ENCODE assay signal across 8 cellular contexts in genomic region chr3:48765376-48765775, GRCh38. TPM values are rescaled to one million over a fixed set of nuclear protein-coding genes. Genes with fewer than 3 reads are reported as not detected.
DNase-seq lines count a peak whose midpoint lies in the region; ATAC-seq and TF ChIP-seq lines count a peak whose summit lies in the region.
"Had no signal": no experiment of that assay in that cellular context is flagged by ENCODE, and none has a peak within 500 bp of the region (broad histone marks: within the 10 kb centered on the region; RNA-seq: fewer than 3 reads in every experiment).

No MANE protein-coding gene starts in this region.

- H3K9ac ChIP-seq in neural cell (ENCODE audit: low read length), result no peak overlapping the region

- TF ChIP-seq CTCF in LNCAP (IDR thresholded peaks at IDR 0.05), result peak; percentile 37; the same call in 1 of the 2 replicates
- TF ChIP-seq CTCF in neural cell (IDR thresholded peaks at IDR 0.05; ENCODE audit: poor library complexity, severe bottlenecking), result peak; percentile 14

- no peak overlapping the region for H3K27ac ChIP-seq in neural cell (ENCODE audit: low read length)
- H3K27ac ChIP-seq: upper lobe of left lung had no signal

- ATAC-seq in central memory CD8-positive, alpha-beta T cell (replicated peaks; ENCODE audit: extremely low read depth, poor library complexity, severe bottlenecking), result peak; percentile 43
- ATAC-seq in stimulated activated naive CD8-positive, alpha-beta T cell treated with anti-CD3 and anti-CD28 coated beads, Interleukin-15, amount 100 ng/mL, for 72 hours, result no peak

- H3K27me3 ChIP-seq in neural cell (ENCODE audit: insufficient read depth, low read depth, low read length), result no peaks in the 10 kb centered on the region
- H3K27me3 ChIP-seq: upper lobe of left lung had no signal

- no peaks in the 10 kb centered on the region for H3K9me3 ChIP-seq in neural cell (ENCODE audit: low read length)
- H3K9me3 ChIP-seq: upper lobe of left lung had no signal

- H3K36me3 ChIP-seq in neural cell (ENCODE audit: insufficient read depth, low read length), result no peaks in the 10 kb centered on the region

- H3F3A ChIP-seq in neural cell (ENCODE audit: insufficient read depth, low read length, poor library complexity, severe bottlenecking), result no peaks in the 10 kb centered on the region

- H3K36me3 Mint-ChIP-seq in central memory CD8-positive, alpha-beta T cell (ENCODE audit: insufficient read depth), result peaks cover 31% of the 10 kb centered on the region

- no peak overlapping the region for H2AFZ ChIP-seq in neural cell (ENCODE audit: low read depth, low read length)

- no peaks in the 10 kb centered on the region for H3K9me3 Mint-ChIP-seq in central memory CD8-positive, alpha-beta T cell
- H3K9me3 Mint-ChIP-seq in stimulated activated naive CD8-positive, alpha-beta T cell treated with anti-CD3 and anti-CD28 coated beads, Interleukin-15, amount 100 ng/mL, for 72 hours, result no peaks in the 10 kb centered on the region

- no peak for TF ChIP-seq RAD21 in neural cell (conservative IDR thresholded peaks at IDR 0.05)

- no peak overlapping the region for H3K4me3 Mint-ChIP-seq in central memory CD8-positive, alpha-beta T cell
- no peak overlapping the region for H3K4me3 Mint-ChIP-seq in stimulated activated naive CD8-positive, alpha-beta T cell treated with anti-CD3 and anti-CD28 coated beads, Interleukin-15, amount 100 ng/mL, for 72 hours

- TF ChIP-seq EP300 in neural cell (conservative IDR thresholded peaks at IDR 0.05; ENCODE audit: poor library complexity, severe bottlenecking), result no peak

- no peaks in the 10 kb centered on the region for H3K9me2 ChIP-seq in neural cell (ENCODE audit: insufficient read depth, low read length)

- no peaks in the 10 kb centered on the region for H3K4me1 Mint-ChIP-seq in central memory CD8-positive, alpha-beta T cell
- H3K4me1 Mint-ChIP-seq in stimulated activated naive CD8-positive, alpha-beta T cell treated with anti-CD3 and anti-CD28 coated beads, Interleukin-15, amount 100 ng/mL, for 72 hours, result no peaks in the 10 kb centered on the region

- no peak overlapping the region for H3K4me3 ChIP-seq in neural cell (ENCODE audit: low read length)
- H3K4me3 ChIP-seq: upper lobe of left lung had no signal

- peak overlapping the region; percentile 37 for H3K27ac Mint-ChIP-seq in central memory CD8-positive, alpha-beta T cell (ENCODE audit: low read depth)
- no peak overlapping the region for H3K27ac Mint-ChIP-seq in stimulated activated naive CD8-positive, alpha-beta T cell treated with anti-CD3 and anti-CD28 coated beads, Interleukin-15, amount 100 ng/mL, for 72 hours

- no peaks in the 10 kb centered on the region for H3K79me2 ChIP-seq in neural cell (replicated peaks; ENCODE audit: insufficient read depth, low read length)

- no peaks in the 10 kb centered on the region for H3K27me3 Mint-ChIP-seq in central memory CD8-positive, alpha-beta T cell
- no peaks in the 10 kb centered on the region for H3K27me3 Mint-ChIP-seq in stimulated activated naive CD8-positive, alpha-beta T cell treated with anti-CD3 and anti-CD28 coated beads, Interleukin-15, amount 100 ng/mL, for 72 hours

- H4K20me1 ChIP-seq in neural cell (ENCODE audit: insufficient read depth), result no peaks in the 10 kb centered on the region

- no peak overlapping the region for H3K4me2 ChIP-seq in neural cell (ENCODE audit: low read length)

- DNase-seq in ELR (ENCODE audit: low read depth) (peak; percentile 33), 8988T (no peak), SW 1271 (lab: John Stamatoyannopoulos, UW) (no peak)
- no peak for DNase-seq in central memory CD8-positive, alpha-beta T cell (ENCODE audit: low spot score in 2 of 2)
- no peak for DNase-seq in stimulated activated naive CD8-positive, alpha-beta T cell treated with anti-CD3 and anti-CD28 coated beads, Interleukin-15, amount 100 ng/mL, for 72 hours
- DNase-seq: upper lobe of left lung had no signal

TF ChIP-seq in neural cell, 6 proteins besides CTCF, POLR2A, EP300 and RAD21:
- TF ChIP-seq TAF1 (IDR thresholded peaks at IDR 0.05; ENCODE audit: low read depth) (no peak), SMC3 (conservative IDR thresholded peaks at IDR 0.05; ENCODE audit: poor library complexity) (no peak), EZH2 (IDR thresholded peaks at IDR 0.05; ENCODE audit: borderline replicate concordance, insufficient read depth, low read length, poor library complexity, severe bottlenecking) (no peak), MXI1 (conservative IDR thresholded peaks at IDR 0.05; ENCODE audit: poor library complexity, severe bottlenecking) (no peak), POLR2AphosphoS5 (IDR thresholded peaks at IDR 0.05) (no peak)
- TF ChIP-seq, protein P1, sequence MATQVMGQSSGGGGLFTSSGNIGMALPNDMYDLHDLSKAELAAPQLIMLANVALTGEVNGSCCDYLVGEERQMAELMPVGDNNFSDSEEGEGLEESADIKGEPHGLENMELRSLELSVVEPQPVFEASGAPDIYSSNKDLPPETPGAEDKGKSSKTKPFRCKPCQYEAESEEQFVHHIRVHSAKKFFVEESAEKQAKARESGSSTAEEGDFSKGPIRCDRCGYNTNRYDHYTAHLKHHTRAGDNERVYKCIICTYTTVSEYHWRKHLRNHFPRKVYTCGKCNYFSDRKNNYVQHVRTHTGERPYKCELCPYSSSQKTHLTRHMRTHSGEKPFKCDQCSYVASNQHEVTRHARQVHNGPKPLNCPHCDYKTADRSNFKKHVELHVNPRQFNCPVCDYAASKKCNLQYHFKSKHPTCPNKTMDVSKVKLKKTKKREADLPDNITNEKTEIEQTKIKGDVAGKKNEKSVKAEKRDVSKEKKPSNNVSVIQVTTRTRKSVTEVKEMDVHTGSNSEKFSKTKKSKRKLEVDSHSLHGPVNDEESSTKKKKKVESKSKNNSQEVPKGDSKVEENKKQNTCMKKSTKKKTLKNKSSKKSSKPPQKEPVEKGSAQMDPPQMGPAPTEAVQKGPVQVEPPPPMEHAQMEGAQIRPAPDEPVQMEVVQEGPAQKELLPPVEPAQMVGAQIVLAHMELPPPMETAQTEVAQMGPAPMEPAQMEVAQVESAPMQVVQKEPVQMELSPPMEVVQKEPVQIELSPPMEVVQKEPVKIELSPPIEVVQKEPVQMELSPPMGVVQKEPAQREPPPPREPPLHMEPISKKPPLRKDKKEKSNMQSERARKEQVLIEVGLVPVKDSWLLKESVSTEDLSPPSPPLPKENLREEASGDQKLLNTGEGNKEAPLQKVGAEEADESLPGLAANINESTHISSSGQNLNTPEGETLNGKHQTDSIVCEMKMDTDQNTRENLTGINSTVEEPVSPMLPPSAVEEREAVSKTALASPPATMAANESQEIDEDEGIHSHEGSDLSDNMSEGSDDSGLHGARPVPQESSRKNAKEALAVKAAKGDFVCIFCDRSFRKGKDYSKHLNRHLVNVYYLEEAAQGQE (IDR thresholded peaks at IDR 0.05; ENCODE audit: borderline replicate concordance), result no peak

RNA-seq across cellular contexts. Expression of gene IP6K2, which starts 48.4 kb away (rescaled TPM):
- polyA plus RNA-seq in neural cell, result 451 and 480 TPM in 2 replicates
- 255 and 266 TPM in 2 replicates for polyA minus RNA-seq in neural cell
